ENCODE assay signal across 12 cellular contexts in genomic region chr20:58014628-58015315, GRCh38.
DNase-seq lines count a peak whose midpoint lies in the region; ATAC-seq, FAIRE-seq and TF ChIP-seq lines count a peak whose summit lies in the region.
"Had no signal": no experiment of that assay in that cellular context is flagged by ENCODE, and none has a peak within 500 bp of the region (broad histone marks: within the 10 kb centered on the region; RNA-seq: fewer than 3 reads in every experiment).

No MANE protein-coding gene starts in this region.

- BruUV-seq in GM12878 (replicated peaks; lab: Mats Ljungman, UMichigan): no TSS peak

- peak; percentile 90 to 91 for ATAC-seq in activated T-cell treated with anti-CD3 and anti-CD28 coated beads, Interleukin-2, amount 50 U/mL, for 72 hours (replicated peaks in 1 of 2)
- peak; percentile 37 for ATAC-seq in GM12878
- ATAC-seq in GM19328 (IDR thresholded peaks at IDR 0.05; ENCODE audit: unreplicated experiment): no peak

- in situ Hi-C loops in GM12878 (cut with MboI): no loop called here

- no peak overlapping the region for H3K4me2 ChIP-seq in GM12878 (ENCODE audit: control insufficient read depth, insufficient read depth)

- H3K27me3 Mint-ChIP-seq in activated T-cell treated with anti-CD3 and anti-CD28 coated beads, Interleukin-2, amount 50 U/mL, for 72 hours (ENCODE audit: low read depth): peaks cover 62% of the 10 kb centered on the region
- H3K27me3 Mint-ChIP-seq in activated T-cell treated with anti-CD3 and anti-CD28 coated beads, Interleukin-2, amount 50 U/mL, for 24 hours: peaks cover 44% of the 10 kb centered on the region

- peak; percentile 41 to 44 for DNase-seq in activated T-cell treated with anti-CD3 and anti-CD28 coated beads, Interleukin-2, amount 50 U/mL, for 72 hours
- DNase-seq in activated T-cell treated with anti-CD3 and anti-CD28 coated beads, Interleukin-2, amount 50 U/mL, for 24 hours: no peak
- DNase-seq in NCI-H69 (lab: John Stamatoyannopoulos, UW) (peak; percentile 78), GM12878 (ENCODE audit: low read depth, low spot score) (no peak), renal cortical epithelial cell (ENCODE audit: low read depth) (peak; percentile 89), erythroblast (lab: John Stamatoyannopoulos, UW) (no peak), DMS53 (lab: John Stamatoyannopoulos, UW) (no peak)
- DNase-seq: activated CD8-positive, alpha-beta memory T cell treated with anti-CD3 and anti-CD28 coated beads, Interleukin-2, amount 50 U/mL, for 48 hours; Kasumi-1; midbrain had no signal

- H3K9me3 ChIP-seq in GM12878 (replicated peaks; ENCODE audit: control insufficient read depth, insufficient read depth, low read length): no peaks in the 10 kb centered on the region
- H3K9me3 ChIP-seq: esophagus muscularis mucosa had no signal

- H3K36me3 Mint-ChIP-seq in activated T-cell treated with anti-CD3 and anti-CD28 coated beads, Interleukin-2, amount 50 U/mL, for 72 hours (ENCODE audit: insufficient read depth in 2 of 2): no peaks in the 10 kb centered on the region
- H3K36me3 Mint-ChIP-seq in activated T-cell treated with anti-CD3 and anti-CD28 coated beads, Interleukin-2, amount 50 U/mL, for 24 hours (ENCODE audit: low read depth): no peaks in the 10 kb centered on the region

- no peak overlapping the region for H2AFZ ChIP-seq in GM12878 (ENCODE audit: control insufficient read depth, low read depth, low read length)

- intact Hi-C loops in GM12878 (cut with micrococcal nuclease; ENCODE audit: unreplicated experiment): no loop called here

- no peak for TF ChIP-seq EP300 in GM12878 (IDR thresholded peaks at IDR 0.05; ENCODE audit: borderline replicate concordance in 1 of 2, control insufficient read depth in 1 of 2, low read depth in 2 of 2, low read length in 2 of 2)

- CTCF ChIA-PET in GM12878 (lab: Yijun Ruan, JAX): no interaction called here

- H3K27me3 ChIP-seq in GM12878 (replicated peaks in 1 of 2; ENCODE audit: control insufficient read depth in 2 of 2, insufficient read depth in 2 of 2, low read length in 1 of 2): peaks cover 0 to 1% of the 10 kb centered on the region in 2 experiments; a peak in 1 of 4 replicates
- H3K27me3 ChIP-seq: esophagus muscularis mucosa had no signal

- no peak overlapping the region for H3K4me3 ChIP-seq in GM12878
- H3K4me3 ChIP-seq: esophagus muscularis mucosa had no signal

- H3K4me1 ChIP-seq in GM12878 (ENCODE audit: control insufficient read depth, insufficient read depth, low read length): no peaks in the 10 kb centered on the region

- peak overlapping the region; percentile 40 to 42 for H3K4me3 Mint-ChIP-seq in activated T-cell treated with anti-CD3 and anti-CD28 coated beads, Interleukin-2, amount 50 U/mL, for 72 hours
- no peak overlapping the region for H3K4me3 Mint-ChIP-seq in activated T-cell treated with anti-CD3 and anti-CD28 coated beads, Interleukin-2, amount 50 U/mL, for 24 hours

- RAD21 ChIA-PET in GM12878 (lab: Charles Lee; ENCODE audit: unreplicated experiment): interaction anchor here (0.8 kb wide), 1 partner anchor 361 kb away, joined by 3 read pairs; no protein-coding TSS in a partner anchor

- peaks cover 36% of the 10 kb centered on the region for H3K4me1 Mint-ChIP-seq in activated T-cell treated with anti-CD3 and anti-CD28 coated beads, Interleukin-2, amount 50 U/mL, for 72 hours (ENCODE audit: low read depth)
- H3K4me1 Mint-ChIP-seq in activated T-cell treated with anti-CD3 and anti-CD28 coated beads, Interleukin-2, amount 50 U/mL, for 24 hours (ENCODE audit: low read depth): peaks cover 21% of the 10 kb centered on the region

- TF ChIP-seq POLR2A in GM12878 (IDR thresholded peaks at IDR 0.05; ENCODE audit: low read depth, low read length) (no peak), erythroblast (IDR thresholded peaks at IDR 0.05; ENCODE audit: low read length) (no peak)

- no peaks in the 10 kb centered on the region for H3K79me2 ChIP-seq in GM12878 (ENCODE audit: control insufficient read depth, insufficient read depth, low read length)

- H3K36me3 ChIP-seq in GM12878 (ENCODE audit: control insufficient read depth in 2 of 2, insufficient read depth in 2 of 2, low read length in 1 of 2): no peaks in the 10 kb centered on the region
- H3K36me3 ChIP-seq: esophagus muscularis mucosa had no signal

- WGBS in GM12878 (ENCODE audit: insufficient coverage, insufficient replicate concordance, low lambda C conversion rate, missing lambda C conversion rate): 10% methylated on average over 5 of the region's 5 CpGs

- H3K27ac ChIP-seq in GM12878 (ENCODE audit: control insufficient read depth, insufficient read depth): no peak overlapping the region
- H3K27ac ChIP-seq: esophagus muscularis mucosa had no signal

- SMC1A ChIA-PET in GM12878 (lab: Charles Lee; ENCODE audit: uncharacterized antibody, unreplicated experiment): no interaction called here

- FAIRE-seq in GM12878 (lab: Jason Lieb, UNC): no peak

- POLR2A ChIA-PET in GM12878 (lab: Charles Lee): no interaction called here

- no peak for TF ChIP-seq RAD21 in GM12878 (IDR thresholded peaks at IDR 0.05; ENCODE audit: insufficient read depth, low read depth, low read length)

- TF ChIP-seq CTCF in GM12878 (IDR thresholded peaks at IDR 0.05 in 2 of 3, conservative IDR thresholded peaks at IDR 0.05 in 1 of 3; ENCODE audit: control insufficient read depth in 2 of 3, extremely low read depth in 1 of 3, insufficient read depth in 1 of 3, low read depth in 3 of 3, low read length in 3 of 3): no peak

- H3K9ac ChIP-seq in GM12878 (ENCODE audit: control insufficient read depth, insufficient read depth, low read length): no peak overlapping the region

- H3K9me3 Mint-ChIP-seq in activated T-cell treated with anti-CD3 and anti-CD28 coated beads, Interleukin-2, amount 50 U/mL, for 72 hours: no peaks in the 10 kb centered on the region
- H3K9me3 Mint-ChIP-seq in activated T-cell treated with anti-CD3 and anti-CD28 coated beads, Interleukin-2, amount 50 U/mL, for 24 hours: no peaks in the 10 kb centered on the region

- no peaks in the 10 kb centered on the region for H4K20me1 ChIP-seq in GM12878 (ENCODE audit: control insufficient read depth, insufficient read depth)

- no peak overlapping the region for H3K27ac Mint-ChIP-seq in activated T-cell treated with anti-CD3 and anti-CD28 coated beads, Interleukin-2, amount 50 U/mL, for 72 hours
- no peak overlapping the region for H3K27ac Mint-ChIP-seq in activated T-cell treated with anti-CD3 and anti-CD28 coated beads, Interleukin-2, amount 50 U/mL, for 24 hours

TF ChIP-seq in GM12878, 131 proteins besides CTCF, POLR2A, EP300 and RAD21 (continues in another document):
- TF ChIP-seq RELA (IDR thresholded peaks at IDR 0.05; ENCODE audit: borderline replicate concordance, partially characterized antibody) (no peak), REST (IDR thresholded peaks at IDR 0.05; ENCODE audit: low read depth, low read length) (no peak), IRF5 (IDR thresholded peaks at IDR 0.05; ENCODE audit: borderline replicate concordance) (no peak)
- TF ChIP-seq, protein P1, sequence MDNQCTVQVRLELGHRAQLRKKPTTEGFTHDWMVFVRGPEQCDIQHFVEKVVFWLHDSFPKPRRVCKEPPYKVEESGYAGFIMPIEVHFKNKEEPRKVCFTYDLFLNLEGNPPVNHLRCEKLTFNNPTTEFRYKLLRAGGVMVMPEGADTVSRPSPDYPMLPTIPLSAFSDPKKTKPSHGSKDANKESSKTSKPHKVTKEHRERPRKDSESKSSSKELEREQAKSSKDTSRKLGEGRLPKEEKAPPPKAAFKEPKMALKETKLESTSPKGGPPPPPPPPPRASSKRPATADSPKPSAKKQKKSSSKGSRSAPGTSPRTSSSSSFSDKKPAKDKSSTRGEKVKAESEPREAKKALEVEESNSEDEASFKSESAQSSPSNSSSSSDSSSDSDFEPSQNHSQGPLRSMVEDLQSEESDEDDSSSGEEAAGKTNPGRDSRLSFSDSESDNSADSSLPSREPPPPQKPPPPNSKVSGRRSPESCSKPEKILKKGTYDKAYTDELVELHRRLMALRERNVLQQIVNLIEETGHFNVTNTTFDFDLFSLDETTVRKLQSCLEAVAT (IDR thresholded peaks at IDR 0.05): no peak

Comparison
In these comparisons a context has a peak if more than half of its experiments do, and no peak if none do; other contexts are left out.
1. DNase-seq: peak in activated T-cell treated with anti-CD3 and anti-CD28 coated beads, Interleukin-2, amount 50 U/mL, for 72 hours (2 of 2), NCI-H69 (single experiment) and renal cortical epithelial cell (single experiment); none in activated T-cell treated with anti-CD3 and anti-CD28 coated beads, Interleukin-2, amount 50 U/mL, for 24 hours (single experiment), GM12878 (single experiment), erythroblast (0 of 2) and DMS53 (single experiment).